In genomic region chr1:229690662-229691061, GRCh38 we compare ENCODE assay signal across 34 cellular contexts.
"Had no signal": no experiment of that assay in that cellular context is flagged by ENCODE, and none has a peak within 500 bp of the region (broad histone marks: within the 10 kb centered on the region; RNA-seq: fewer than 3 reads in every experiment).

No MANE protein-coding gene starts in this region.

- FAIRE-seq: endometrium, endothelial cell of umbilical vein had no signal

- H3K27me3 ChIP-seq: ascending aorta, breast epithelium, cardiac muscle cell, colonic mucosa, esophagus squamous epithelium, gastroesophageal sphincter had no signal

- H3K36me3 ChIP-seq: ascending aorta, breast epithelium, cardiac muscle cell, colonic mucosa, esophagus squamous epithelium, gastroesophageal sphincter, heart right ventricle, WERI-Rb-1 had no signal

- H3K27ac Mint-ChIP-seq: activated B cell treated with CpG ODN at 0.5 μM for 24 hours; activated CD8-positive, alpha-beta memory T cell treated with anti-CD3 and anti-CD28 coated beads, Interleukin-2, amount 10 ng/mL, durations not matched to agents 7 days and 5 days; activated CD8-positive, alpha-beta T cell treated with anti-CD3 and anti-CD28 coated beads, Interleukin-2, amount 10 ng/mL, durations not matched to agents 7 days and 5 days; activated naive CD4-positive, alpha-beta T cell treated with anti-CD3 and anti-CD28 coated beads, Interleukin-2, amount 10 ng/mL, durations not matched to agents 7 days and 5 days; activated naive CD4-positive, alpha-beta T cell treated with anti-CD3 and anti-CD28 coated beads, Interleukin-2, amount 50 U/mL, for 72 hours; activated naive CD8-positive, alpha-beta T cell treated with anti-CD3 and anti-CD28 coated beads, Interleukin-2, amount 10 ng/mL, durations not matched to agents 7 days and 5 days; T-helper 17 cell; T-helper 2 cell treated with Interferon-gamma antibody and Interleukin-4, amounts not matched to agents 5 μg/mL and 100 μg/mL, for 36 hours had no signal

- H3K36me3 Mint-ChIP-seq: activated naive CD4-positive, alpha-beta T cell treated with anti-CD3 and anti-CD28 coated beads, Interleukin-2, amount 10 ng/mL, durations not matched to agents 7 days and 5 days; activated naive CD8-positive, alpha-beta T cell treated with anti-CD3 and anti-CD28 coated beads, Interleukin-2, amount 10 ng/mL, durations not matched to agents 7 days and 5 days had no signal

- H3K4me1 ChIP-seq: ascending aorta, breast epithelium, colonic mucosa had no signal

- H3K9me3 ChIP-seq: ascending aorta, breast epithelium, colonic mucosa, esophagus squamous epithelium, gastroesophageal sphincter had no signal

- H3K4me3 ChIP-seq: ascending aorta, breast epithelium, cardiac muscle cell, colonic mucosa, esophagus squamous epithelium, gastroesophageal sphincter, heart right ventricle had no signal

- H3K27ac ChIP-seq: ascending aorta, breast epithelium, cardiac muscle cell, colonic mucosa, epithelial cell of prostate, esophagus squamous epithelium, gastroesophageal sphincter, heart right ventricle, WERI-Rb-1 had no signal

- ATAC-seq: activated CD4-positive, CD25-positive, alpha-beta regulatory T cell treated with anti-CD3 and anti-CD28 coated beads, Interleukin-2, amount 50 U/mL, for 24 hours; activated CD8-positive, alpha-beta memory T cell treated with anti-CD3 and anti-CD28 coated beads, Interleukin-2, amount 10 ng/mL, durations not matched to agents 7 days and 5 days; activated CD8-positive, alpha-beta T cell treated with anti-CD3 and anti-CD28 coated beads, Interleukin-2, amount 10 ng/mL, durations not matched to agents 7 days and 5 days; gastroesophageal sphincter; T-helper 17 cell had no signal

- H3K27me3 Mint-ChIP-seq: T-helper 17 cell had no signal

- H3K4me3 Mint-ChIP-seq: activated B cell treated with CpG ODN at 0.5 μM for 24 hours; activated CD8-positive, alpha-beta memory T cell treated with anti-CD3 and anti-CD28 coated beads, Interleukin-2, amount 10 ng/mL, durations not matched to agents 7 days and 5 days; activated CD8-positive, alpha-beta T cell treated with anti-CD3 and anti-CD28 coated beads, Interleukin-2, amount 10 ng/mL, durations not matched to agents 7 days and 5 days; activated naive CD4-positive, alpha-beta T cell treated with anti-CD3 and anti-CD28 coated beads, Interleukin-2, amount 10 ng/mL, durations not matched to agents 7 days and 5 days; activated naive CD8-positive, alpha-beta T cell treated with anti-CD3 and anti-CD28 coated beads, Interleukin-2, amount 10 ng/mL, durations not matched to agents 7 days and 5 days; brain; T-helper 17 cell; T-helper 2 cell treated with Interferon-gamma antibody and Interleukin-4, amounts not matched to agents 5 μg/mL and 100 μg/mL, for 36 hours had no signal

- DNase-seq: activated B cell treated with CpG ODN at 0.5 μM for 24 hours; activated CD4-positive, alpha-beta T cell treated with anti-CD3 and anti-CD28 coated beads for 48 hours; activated CD4-positive, alpha-beta T cell treated with anti-CD3 and anti-CD28 coated beads, Interleukin-2, amount 50 U/mL, for 1 hour; activated CD4-positive, alpha-beta T cell treated with anti-CD3 and anti-CD28 coated beads, Interleukin-2, amount 50 U/mL, for 48 hours; activated CD8-positive, alpha-beta memory T cell treated with anti-CD3 and anti-CD28 coated beads, Interleukin-2, amount 10 ng/mL, durations not matched to agents 7 days and 5 days; activated CD8-positive, alpha-beta memory T cell treated with anti-CD3 and anti-CD28 coated beads, Interleukin-2, amount 50 U/mL, for 4 hours; activated CD8-positive, alpha-beta T cell treated with anti-CD3 and anti-CD28 coated beads, Interleukin-2, amount 10 ng/mL, durations not matched to agents 7 days and 5 days; activated gamma-delta T cell; activated naive CD4-positive, alpha-beta T cell; activated naive CD4-positive, alpha-beta T cell treated with anti-CD3 and anti-CD28 coated beads, Interleukin-2, amount 10 ng/mL, durations not matched to agents 7 days and 5 days; activated naive CD8-positive, alpha-beta T cell treated with anti-CD3 and anti-CD28 coated beads, Interleukin-2, amount 10 ng/mL, durations not matched to agents 7 days and 5 days; activated T-cell treated with anti-CD3 and anti-CD28 coated beads, Interleukin-2, amount 50 U/mL, for 1 hour; activated T-cell treated with anti-CD3 and anti-CD28 coated beads, Interleukin-2, amount 50 U/mL, for 48 hours; central memory CD4-positive, alpha-beta T cell; cerebellar nuclear complex; colonic mucosa; effector CD8-positive, alpha-beta T cell; esophagus squamous epithelium; foreskin melanocyte; heart right ventricle; T-helper 17 cell; T1000; WERI-Rb-1 had no signal

- H3K9me3 Mint-ChIP-seq: activated naive CD8-positive, alpha-beta T cell treated with anti-CD3 and anti-CD28 coated beads, Interleukin-2, amount 10 ng/mL, durations not matched to agents 7 days and 5 days had no signal
